8 cellular contexts compared by ENCODE assay signal in the genomic region with DNA sequence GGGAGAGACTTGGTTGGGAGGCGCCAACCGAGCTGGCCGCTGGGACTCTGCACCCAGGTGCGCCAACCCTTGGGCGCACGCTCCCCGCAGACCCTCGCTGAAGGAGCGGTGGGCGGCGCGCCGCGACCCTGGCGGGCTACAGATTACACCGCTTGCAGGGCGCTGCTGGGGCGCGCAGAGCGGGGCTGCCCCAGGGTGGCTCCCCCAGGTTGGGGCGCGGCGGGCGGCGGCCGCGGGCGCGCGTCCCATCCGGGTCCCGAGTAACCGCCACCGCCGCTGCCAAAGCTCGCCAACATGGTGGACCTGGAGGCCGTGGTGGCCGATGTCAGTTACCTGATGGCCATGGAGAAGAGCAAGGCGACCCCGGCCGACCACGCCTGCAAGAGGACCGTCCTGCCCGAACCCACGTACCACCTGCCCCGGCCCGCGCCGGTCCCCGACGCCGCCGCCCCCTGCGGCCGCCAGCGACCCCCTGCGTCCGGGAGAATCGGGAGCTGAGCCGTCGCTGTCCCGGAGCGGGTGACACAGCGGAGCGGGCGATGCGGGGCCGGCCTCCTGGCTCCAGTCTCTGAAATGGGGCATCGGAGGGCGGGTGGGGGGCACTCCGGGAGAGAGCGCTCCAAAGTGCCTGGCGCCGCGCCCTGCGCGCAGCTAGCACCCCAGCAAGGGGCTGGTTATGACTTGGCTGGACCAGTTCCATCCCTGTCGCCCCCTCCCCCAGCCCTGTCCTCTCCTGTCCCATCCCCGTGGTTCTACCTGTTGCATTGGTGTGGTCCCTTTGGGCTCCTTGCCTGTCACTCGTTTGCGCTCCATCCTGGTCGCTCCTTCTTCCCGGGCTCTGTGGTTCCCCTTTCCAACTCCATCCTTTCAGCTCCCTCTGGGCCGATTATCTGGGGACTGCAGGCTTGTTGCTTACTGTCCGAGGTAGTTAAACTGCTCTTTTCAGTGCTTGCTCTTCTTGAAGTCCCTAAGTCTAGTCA.
DNase-seq lines count a peak whose midpoint lies in the region; ATAC-seq and TF ChIP-seq lines count a peak whose summit lies in the region.

No MANE protein-coding gene starts in this region.

- peak overlapping the region; percentile 79 for H3K4me3 Mint-ChIP-seq in natural killer cell

- TF ChIP-seq RAD21 in IMR-90 (IDR thresholded peaks at IDR 0.05; ENCODE audit: low read length): no peak

- H3K4ac ChIP-seq in IMR-90 (ENCODE audit: low read depth, low read length): no peak overlapping the region

- TF ChIP-seq POLR2A in IMR-90 (IDR thresholded peaks at IDR 0.05; ENCODE audit: low read depth, low read length) (no peak), ovary (IDR thresholded peaks at IDR 0.05) (no peak)

- H3K9me1 ChIP-seq in IMR-90 (ENCODE audit: insufficient read depth, low read length): no peaks in the 10 kb centered on the region

- H3K4me1 Mint-ChIP-seq in natural killer cell: peaks cover 15 to 22% of the 10 kb centered on the region in 2 donors

- WGBS in IMR-90 (ENCODE audit: extremely low coverage in 2 of 2, insufficient read length in 1 of 2), 2 experiments: 2% methylated on average over 66 of the region's 85 CpGs; no CpG with 5 or more reads in 1 of the 2 experiments
- WGBS in ovary, 3 donors: 2 to 4% (median 3%) methylated on average over 57 to 85 of the region's 85 CpGs

- 0 out of 2 replicates have a peak overlapping the region, but pooled peaks have one; percentile 35 for H3K23ac ChIP-seq in IMR-90 (ENCODE audit: low read depth, low read length)

- H3K56ac ChIP-seq in IMR-90 (ENCODE audit: extremely low read depth, insufficient read depth, low read length): no peak overlapping the region

- no peak overlapping the region for H3K14ac ChIP-seq in IMR-90 (replicated peaks; ENCODE audit: low read depth, low read length)

- no peak overlapping the region for H2BK15ac ChIP-seq in IMR-90 (ENCODE audit: low read depth, low read length)

- H3K27me3 Mint-ChIP-seq in natural killer cell (ENCODE audit: low read depth in 2 of 2): peaks cover 49 to 76% of the 10 kb centered on the region in 2 donors

- no peak overlapping the region for H2AK5ac ChIP-seq in IMR-90 (ENCODE audit: low read depth, low read length)

- no peak overlapping the region for H3K9ac ChIP-seq in IMR-90 (ENCODE audit: low read depth, low read length)

- peak overlapping the region; percentile 63 for H2AFZ ChIP-seq in IMR-90 (replicated peaks; ENCODE audit: low read length, poor library complexity)

- no peaks in the 10 kb centered on the region for H3K36me3 Mint-ChIP-seq in natural killer cell

- H4K5ac ChIP-seq in IMR-90 (ENCODE audit: low read depth, low read length): no peak overlapping the region

- DNase-seq in CD1c-positive myeloid dendritic cell (ENCODE audit: extremely low spot score): peak; percentile 29
- DNase-seq in IMR-90: no peak
- DNase-seq in dedifferentiated amniotic fluid mesenchymal stem cell (ENCODE audit: extremely low spot score): peak; percentile 6
- no peak for DNase-seq in natural killer cell
- no peak for DNase-seq in RWPE1 (ENCODE audit: low spot score)
- no peak for DNase-seq in NCI-H2029 (lab: John Stamatoyannopoulos, UW)
- DNase-seq in activated gamma-delta T cell treated with Interleukin-2 at 50 U/mL for 16 hours: no peak
- DNase-seq in ovary: no peak

- H2BK5ac ChIP-seq in IMR-90 (ENCODE audit: low read depth, low read length, poor library complexity, severe bottlenecking): no peak overlapping the region

- peak overlapping the region; percentile 78 for H2AK9ac ChIP-seq in IMR-90 (replicated peaks; ENCODE audit: low read depth, low read length, poor library complexity)

- TF ChIP-seq EP300 in ovary (IDR thresholded peaks at IDR 0.05): no peak

- no peak overlapping the region for H2BK20ac ChIP-seq in IMR-90 (ENCODE audit: low read depth, low read length)

- no peak overlapping the region for H4K8ac ChIP-seq in IMR-90 (ENCODE audit: low read depth in 2 of 2, low read length in 2 of 2)

- CTCF ChIA-PET in IMR-90 (lab: Yijun Ruan, JAX) (interaction anchor here (0.7 to 1.1 kb wide), 2 partner anchors 26 to 55 kb away, joined by 3 to 5 read pairs; no protein-coding TSS in a partner anchor), RWPE1 (lab: Yijun Ruan, JAX) (no interaction called here)

- no peak overlapping the region for H3K18ac ChIP-seq in IMR-90 (ENCODE audit: low read depth, low read length)

- no peak overlapping the region for H3K27ac Mint-ChIP-seq in natural killer cell

- dilution Hi-C loops in IMR-90 (cut with HindIII; ENCODE audit: low sequenced_read_pairs, unreplicated experiment): no loop called here

- H3K36me3 ChIP-seq in IMR-90 (ENCODE audit: control insufficient read depth, insufficient read depth, low read length): no peaks in the 10 kb centered on the region
- no peaks in the 10 kb centered on the region for H3K36me3 ChIP-seq in ovary

- POLR2A ChIA-PET in IMR-90 (lab: Charles Lee; ENCODE audit: unreplicated experiment) (no interaction called here), RWPE1 (lab: Yijun Ruan, JAX; ENCODE audit: low non-redundant PET) (no interaction called here)

- ATAC-seq in IMR-90 (ENCODE audit: low read depth) (0 out of 2 replicates have a peak, but pooled peaks have one; percentile 22), natural killer cell (peak in 1 of 3 donors; percentile 43)

- no peaks in the 10 kb centered on the region; the same call in 1 of the 2 replicates for H3K9me3 ChIP-seq in IMR-90 (ENCODE audit: control insufficient read depth, insufficient read depth, low read length)
- no peaks in the 10 kb centered on the region for H3K9me3 ChIP-seq in ovary

- H3K4me3 ChIP-seq in IMR-90 (ENCODE audit: insufficient read depth, low read depth, low read length): no peak overlapping the region
- H3K4me3 ChIP-seq in ovary: no peak overlapping the region

- in situ Hi-C loops in IMR-90 (cut with MboI; ENCODE audit: low sequenced_read_pairs): no loop called here

- no peak overlapping the region for H4K91ac ChIP-seq in IMR-90 (ENCODE audit: insufficient read depth, low read depth, low read length)

- TF ChIP-seq CTCF in IMR-90 (conservative IDR thresholded peaks at IDR 0.05; ENCODE audit: low read depth, low read length): 0 out of 2 replicates have a peak, but pooled peaks have one; percentile 13
- TF ChIP-seq CTCF in natural killer cell (IDR thresholded peaks at IDR 0.05): no peak
- no peak for TF ChIP-seq CTCF in RWPE1 (conservative IDR thresholded peaks at IDR 0.05; ENCODE audit: low read depth)
- TF ChIP-seq CTCF in ovary (IDR thresholded peaks at IDR 0.05): no peak

- no peaks in the 10 kb centered on the region for H3K79me1 ChIP-seq in IMR-90 (ENCODE audit: low read depth in 1 of 2, low read length in 2 of 2)

- H3K27me3 ChIP-seq in IMR-90 (ENCODE audit: control insufficient read depth, insufficient read depth, low read length) (peaks cover 71% of the 10 kb centered on the region), ovary (peaks cover 2% of the 10 kb centered on the region)

- no peak overlapping the region; the same call in 1 of the 2 replicates for H3K4me2 ChIP-seq in IMR-90 (ENCODE audit: low read depth, low read length)

- BruUV-seq in IMR-90 (replicated peaks; lab: Mats Ljungman, UMichigan): no TSS peak

- H4K20me1 ChIP-seq in IMR-90 (ENCODE audit: insufficient read depth, low read length): no peaks in the 10 kb centered on the region

- intact Hi-C loops in IMR-90 (cut with micrococcal nuclease): no loop called here
- intact Hi-C loops in natural killer cell (cut with micrococcal nuclease): no loop called here
- intact Hi-C loops in ovary (cut with DNase I): no loop called here

- no peak overlapping the region for H2BK120ac ChIP-seq in IMR-90 (ENCODE audit: low read depth, low read length)

- H3K9me3 Mint-ChIP-seq in natural killer cell: no peaks in the 10 kb centered on the region

- H3K4me1 ChIP-seq in IMR-90 (ENCODE audit: control insufficient read depth, insufficient read depth, low read length) (peaks cover 6% of the 10 kb centered on the region; the same call in 1 of the 2 replicates), ovary (ENCODE audit: insufficient read depth) (peaks cover 6% of the 10 kb centered on the region)

- no peak overlapping the region for H3K27ac ChIP-seq in IMR-90 (ENCODE audit: insufficient read depth, low read length)
- H3K27ac ChIP-seq in RWPE1: no peak overlapping the region
- H3K27ac ChIP-seq in ovary: no peak overlapping the region

TF ChIP-seq in IMR-90, 13 proteins besides CTCF, POLR2A, EP300 and RAD21:
- no peak for TF ChIP-seq RFX5 (IDR thresholded peaks at IDR 0.05; ENCODE audit: low read depth, low read length)
- no peak for TF ChIP-seq RCOR1 (IDR thresholded peaks at IDR 0.05; ENCODE audit: insufficient replicate concordance, low read length)

Comparison
In these comparisons a context has a peak if more than half of its experiments do, and no peak if none do; other contexts are left out.
1. DNase-seq: peak in CD1c-positive myeloid dendritic cell (single experiment) and dedifferentiated amniotic fluid mesenchymal stem cell (single experiment); none in IMR-90 (single experiment), natural killer cell (single experiment), RWPE1 (single experiment), NCI-H2029 (single experiment), activated gamma-delta T cell treated with Interleukin-2 at 50 U/mL for 16 hours (single experiment) and ovary (0 of 5).